8 cellular contexts compared by ENCODE assay signal in the genomic region with DNA sequence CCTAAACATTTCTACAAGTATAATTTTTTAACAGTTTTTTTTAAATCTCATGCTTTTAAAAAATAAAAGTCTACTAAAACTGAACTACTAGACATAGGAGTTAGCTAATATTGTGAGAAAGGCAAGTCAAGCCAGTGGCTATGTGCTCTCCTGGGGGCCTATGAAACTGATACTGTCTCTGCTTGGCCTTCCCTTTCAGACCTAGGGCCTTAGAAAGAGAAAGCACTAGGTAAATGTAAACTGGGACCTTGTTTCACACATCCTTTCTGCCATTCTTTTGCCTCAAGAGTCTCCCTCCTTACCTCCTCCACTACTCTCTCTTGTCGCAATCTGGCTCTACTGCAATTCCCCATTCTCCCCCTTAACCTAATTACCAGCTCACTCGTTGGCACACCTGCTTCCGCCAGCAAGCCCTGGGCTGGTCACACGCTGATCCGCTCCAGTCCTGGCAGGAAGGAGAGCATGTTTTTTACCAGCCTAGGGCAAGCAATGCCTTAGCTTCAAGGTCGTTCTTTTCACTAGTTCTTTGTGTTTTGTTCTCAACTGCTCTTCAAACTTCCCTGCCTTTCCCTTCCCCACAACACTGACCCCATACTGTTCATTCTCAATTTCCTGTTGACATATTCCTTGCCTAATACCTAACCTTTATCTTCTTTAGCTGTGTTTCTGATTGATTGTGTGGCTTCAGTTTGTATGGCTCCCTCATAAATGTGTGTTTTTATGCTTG. TPM values are rescaled to one million over a fixed set of nuclear protein-coding genes. Genes with fewer than 3 reads are reported as not detected.
DNase-seq lines count a peak whose midpoint lies in the region; ATAC-seq and TF ChIP-seq lines count a peak whose summit lies in the region.

No MANE protein-coding gene starts in this region.

- H3K4me3 ChIP-seq in HEK293 (ENCODE audit: low read depth, low read length), result no peak overlapping the region
- H3K4me3 ChIP-seq in upper lobe of right lung, result no peak overlapping the region

- TF ChIP-seq CTCF in HEK293 (tag by site-specific recombination; IDR thresholded peaks at IDR 0.05) (no peak), upper lobe of right lung (IDR thresholded peaks at IDR 0.05) (no peak)

- H3K4me1 ChIP-seq in HEK293 (ENCODE audit: control insufficient read depth, insufficient read depth, low read length) (no peaks in the 10 kb centered on the region), upper lobe of right lung (no peaks in the 10 kb centered on the region)

- no peaks in the 10 kb centered on the region for H3K9me3 ChIP-seq in HEK293 (ENCODE audit: control insufficient read depth, insufficient read depth, low read depth, low read length)
- H3K9me3 ChIP-seq in upper lobe of right lung, result no peaks in the 10 kb centered on the region

- DNase-seq in NCI-H1436 treated with DMSO at 0.1 percent for 48 hours (lab: John Stamatoyannopoulos, UW), result peak; percentile 85
- DNase-seq in Right ventricle myocardium superior, result peak; percentile 60
- peak; percentile 77 for DNase-seq in upper lobe of right lung
- DNase-seq in CD1c-positive myeloid dendritic cell (ENCODE audit: extremely low spot score), result no peak
- no peak for DNase-seq in glomerular visceral epithelial cell (ENCODE audit: extremely low spot score)
- no peak for DNase-seq in MV-4-11 (lab: John Stamatoyannopoulos, UW)

- no peaks in the 10 kb centered on the region for H3K36me3 ChIP-seq in HEK293 (ENCODE audit: control insufficient read depth in 2 of 2, insufficient read depth in 1 of 2, low read length in 2 of 2)
- no peaks in the 10 kb centered on the region for H3K36me3 ChIP-seq in upper lobe of right lung

- CTCF ChIA-PET in HEK293 (lab: Yijun Ruan, JAX), result no interaction called here

- ATAC-seq in GM18499 (IDR thresholded peaks at IDR 0.05; ENCODE audit: insufficient read depth, unreplicated experiment) (peak; percentile 97), Right ventricle myocardium superior (ENCODE audit: poor library complexity) (peak; percentile 91), upper lobe of right lung (peak; percentile 95)

- no peaks in the 10 kb centered on the region for H3K27me3 ChIP-seq in upper lobe of right lung

- no peak overlapping the region for H3K27ac ChIP-seq in HEK293 (ENCODE audit: extremely low read depth, low read depth, low read length)
- peak overlapping the region; percentile 27 for H3K27ac ChIP-seq in upper lobe of right lung

- intact Hi-C loops in Right ventricle myocardium superior (cut with DNase I) (no loop called here), upper lobe of right lung (cut with DNase I) (no loop called here)

- POLR2A ChIA-PET in HEK293 (lab: Yijun Ruan, JAX), result no interaction called here

TF ChIP-seq in HEK293, 187 proteins besides CTCF, POLR2A, EP300 and RAD21:
- TF ChIP-seq ZBTB17 (tag by site-specific recombination; IDR thresholded peaks at IDR 0.05) (peak; percentile 26; the same call in 1 of the 2 replicates), ZSCAN4 (tag by site-specific recombination; IDR thresholded peaks at IDR 0.05) (no peak), GLIS1 (tag by site-specific recombination; IDR thresholded peaks at IDR 0.05) (peak; percentile 60), PRDM1 (tag by site-specific recombination; IDR thresholded peaks at IDR 0.05) (peak; percentile 67), TRIM28 (IDR thresholded peaks at IDR 0.05; ENCODE audit: borderline replicate concordance, low read length) (peak; percentile 61; the same call in 1 of the 2 replicates), ZNF510 (tag by site-specific recombination; IDR thresholded peaks at IDR 0.05; ENCODE audit: insufficient replicate concordance) (no peak)
TF ChIP-seq in HEK293: peak in this region for 4.

RNA-seq across cellular contexts. Expression of gene TBC1D4, which starts 23.1 kb away (rescaled TPM):
- total RNA-seq in Right ventricle myocardium superior, result 107 TPM
- 26.1 TPM for total RNA-seq in upper lobe of right lung

Comparison
In these comparisons a context has a peak if more than half of its experiments do, and no peak if none do; other contexts are left out.
1. DNase-seq: peak in NCI-H1436 treated with DMSO at 0.1 percent for 48 hours (single experiment), Right ventricle myocardium superior (single experiment) and upper lobe of right lung (single experiment); none in CD1c-positive myeloid dendritic cell (single experiment), glomerular visceral epithelial cell (single experiment) and MV-4-11 (single experiment).
2. Peak in every context shown above with its lines, with median percentiles within 50 percentile points of each other: ATAC-seq.